In genomic region chr2:240588006-240588655, GRCh38 we compare ENCODE assay signal across 10 cellular contexts. TPM values are rescaled to one million over a fixed set of nuclear protein-coding genes. Genes with fewer than 3 reads are reported as not detected.
A peak's percentile ranks its signal among the peaks of the same experiment; 100 is the strongest.
DNase-seq lines count a peak whose midpoint lies in the region; ATAC-seq, FAIRE-seq and TF ChIP-seq lines count a peak whose summit lies in the region.
"Had no signal": no experiment of that assay in that cellular context is flagged by ENCODE, and none has a peak within 500 bp of the region (broad histone marks: within the 10 kb centered on the region; RNA-seq: fewer than 3 reads in every experiment).

No MANE protein-coding gene starts in this region.

- 82% methylated on average over 10 of the region's 10 CpGs for WGBS in suprapubic skin

- dilution Hi-C loops in keratinocyte (cut with MboI; ENCODE audit: extremely low pct_ligation_motif_present, low sequenced_read_pairs): no loop called here

- H3K4me3 Mint-ChIP-seq in activated CD8-positive, alpha-beta memory T cell treated with anti-CD3 and anti-CD28 coated beads, Interleukin-2, amount 10 ng/mL, durations not matched to agents 7 days and 5 days: peak overlapping the region; percentile 91

- H3K27ac ChIP-seq in keratinocyte (ENCODE audit: control insufficient read depth, insufficient read depth, low read length): no peak overlapping the region
- H3K27ac ChIP-seq in suprapubic skin: no peak overlapping the region
- H3K27ac ChIP-seq in WERI-Rb-1: no peak overlapping the region

- FAIRE-seq in keratinocyte (lab: Jason Lieb, UNC): no peak
- FAIRE-seq: frontal cortex had no signal

- peaks cover 4% of the 10 kb centered on the region for H3K36me3 Mint-ChIP-seq in activated CD8-positive, alpha-beta memory T cell treated with anti-CD3 and anti-CD28 coated beads, Interleukin-2, amount 10 ng/mL, durations not matched to agents 7 days and 5 days

- peaks cover 29% of the 10 kb centered on the region for H3K4me1 ChIP-seq in adipocyte (ENCODE audit: control insufficient read depth, insufficient read depth, low read length)
- peaks cover 22% of the 10 kb centered on the region for H3K4me1 ChIP-seq in keratinocyte (ENCODE audit: control insufficient read depth, extremely low read depth, insufficient read depth, low read length)
- H3K4me1 ChIP-seq in suprapubic skin: peaks cover 40% of the 10 kb centered on the region

- TF ChIP-seq POLR2A in suprapubic skin (IDR thresholded peaks at IDR 0.05): no peak

- H3K4me2 ChIP-seq in keratinocyte (ENCODE audit: control insufficient read depth, extremely low read depth, insufficient read depth, low read depth, low read length): peak overlapping the region; percentile 93

- H3K9me3 Mint-ChIP-seq in activated CD8-positive, alpha-beta memory T cell treated with anti-CD3 and anti-CD28 coated beads, Interleukin-2, amount 10 ng/mL, durations not matched to agents 7 days and 5 days (ENCODE audit: low read depth): no peaks in the 10 kb centered on the region

- no peaks in the 10 kb centered on the region for H3K27me3 Mint-ChIP-seq in activated CD8-positive, alpha-beta memory T cell treated with anti-CD3 and anti-CD28 coated beads, Interleukin-2, amount 10 ng/mL, durations not matched to agents 7 days and 5 days

- DNase-seq in activated CD8-positive, alpha-beta memory T cell treated with anti-CD3 and anti-CD28 coated beads, Interleukin-2, amount 10 ng/mL, durations not matched to agents 7 days and 5 days: no peak
- no peak for DNase-seq in activated CD8-positive, alpha-beta memory T cell treated with anti-CD3 and anti-CD28 coated beads, Interleukin-2, amount 50 U/mL, for 48 hours
- DNase-seq in adipocyte (ENCODE audit: low read depth): no peak
- DNase-seq in keratinocyte (ENCODE audit: low read depth, low spot score): no peak
- DNase-seq in suprapubic skin (ENCODE audit: low spot score in 2 of 2): no peak
- DNase-seq in WERI-Rb-1: no peak
- DNase-seq in cortex of kidney (lab: John Stamatoyannopoulos, UW): no peak
- DNase-seq in NCI-H526 treated with DMSO at 0.1 percent for 48 hours (lab: John Stamatoyannopoulos, UW): no peak
- DNase-seq: NCI-H1436 had no signal

- CTCF ChIA-PET in activated CD8-positive, alpha-beta memory T cell treated with anti-CD3 and anti-CD28 coated beads, Interleukin-2, amount 10 ng/mL, durations not matched to agents 7 days and 5 days (lab: Charles Lee): interaction anchor here (1.3 to 7.0 kb wide), 12 partner anchors 8 to 74 kb away, joined by 3 to 82 read pairs (median 8); partner anchors contain the start of genes ANKMY1, GPR35 and RNPEPL1

- no peak overlapping the region for H3K9ac ChIP-seq in adipocyte (ENCODE audit: low read length)
- no peak overlapping the region for H3K9ac ChIP-seq in keratinocyte (ENCODE audit: control insufficient read depth, extremely low read depth, insufficient read depth, low read length)

- peaks cover 9% of the 10 kb centered on the region for H4K20me1 ChIP-seq in keratinocyte (ENCODE audit: control insufficient read depth, extremely low read depth, insufficient read depth, low read length)

- no peak overlapping the region for H2AFZ ChIP-seq in keratinocyte (ENCODE audit: control insufficient read depth, low read length)

- H3K9me1 ChIP-seq in keratinocyte (ENCODE audit: control insufficient read depth, extremely low read depth, insufficient read depth, low read length): peaks cover 6% of the 10 kb centered on the region

- H3K4me3 ChIP-seq in adipocyte (ENCODE audit: low read length) (peak overlapping the region; percentile 90), keratinocyte (ENCODE audit: control insufficient read depth in 2 of 3, extremely low read depth in 1 of 3, insufficient read depth in 2 of 3, low read depth in 1 of 3, low read length in 3 of 3) (peak overlapping the region; percentile 54 to 85 (median 85)), suprapubic skin (peak overlapping the region; percentile 98), WERI-Rb-1 (ENCODE audit: low read depth, low read length) (no peak overlapping the region)

- no peak for TF ChIP-seq CTCF in keratinocyte (optimal IDR thresholded peaks at IDR 0.05 in 1 of 3, IDR thresholded peaks at IDR 0.05 in 1 of 3, conservative IDR thresholded peaks at IDR 0.05 in 1 of 3; ENCODE audit: extremely low read depth in 1 of 3, insufficient read depth in 2 of 3, low read length in 3 of 3)
- no peak for TF ChIP-seq CTCF in suprapubic skin (IDR thresholded peaks at IDR 0.05)
- TF ChIP-seq CTCF in WERI-Rb-1 (IDR thresholded peaks at IDR 0.05; ENCODE audit: low read depth, low read length): no peak

- peaks cover 41% of the 10 kb centered on the region for H3K4me1 Mint-ChIP-seq in activated CD8-positive, alpha-beta memory T cell treated with anti-CD3 and anti-CD28 coated beads, Interleukin-2, amount 10 ng/mL, durations not matched to agents 7 days and 5 days

- H3K27me3 ChIP-seq in adipocyte (replicated peaks; ENCODE audit: control insufficient read depth, insufficient read depth, low read length): no peaks in the 10 kb centered on the region
- no peaks in the 10 kb centered on the region for H3K27me3 ChIP-seq in keratinocyte (ENCODE audit: control insufficient read depth, extremely low read depth, insufficient read depth, low read length)
- H3K27me3 ChIP-seq in suprapubic skin: no peaks in the 10 kb centered on the region
- H3K27me3 ChIP-seq in WERI-Rb-1 (ENCODE audit: insufficient read depth, low read depth, severe bottlenecking): no peaks in the 10 kb centered on the region

- H3K9me3 ChIP-seq in adipocyte (ENCODE audit: control insufficient read depth, low read length) (no peaks in the 10 kb centered on the region), keratinocyte (ENCODE audit: control insufficient read depth, low read depth, low read length) (no peaks in the 10 kb centered on the region), suprapubic skin (no peaks in the 10 kb centered on the region), WERI-Rb-1 (ENCODE audit: severe bottlenecking) (no peaks in the 10 kb centered on the region)

- H3K79me2 ChIP-seq in keratinocyte (ENCODE audit: control insufficient read depth, insufficient read depth, low read length): peaks cover 67% of the 10 kb centered on the region

- no peak for ATAC-seq in activated CD8-positive, alpha-beta memory T cell treated with anti-CD3 and anti-CD28 coated beads, Interleukin-2, amount 10 ng/mL, durations not matched to agents 7 days and 5 days

- H3K36me3 ChIP-seq in adipocyte (ENCODE audit: control insufficient read depth, insufficient read depth, low read length, severe bottlenecking) (peaks cover 15% of the 10 kb centered on the region), keratinocyte (ENCODE audit: control insufficient read depth in 2 of 2, extremely low read depth in 1 of 2, insufficient read depth in 2 of 2, low read length in 2 of 2) (peaks cover 3 to 10% of the 10 kb centered on the region in 2 experiments), suprapubic skin (peaks cover 32% of the 10 kb centered on the region), WERI-Rb-1 (peaks cover 36% of the 10 kb centered on the region)

- peak overlapping the region; percentile 81 for H3K27ac Mint-ChIP-seq in activated CD8-positive, alpha-beta memory T cell treated with anti-CD3 and anti-CD28 coated beads, Interleukin-2, amount 10 ng/mL, durations not matched to agents 7 days and 5 days

- no peak for TF ChIP-seq EP300 in suprapubic skin (IDR thresholded peaks at IDR 0.05)

RNA-seq across cellular contexts. Expression of gene CAPN10, which starts 1.6 kb away (rescaled TPM):
- total RNA-seq in activated CD8-positive, alpha-beta memory T cell treated with anti-CD3 and anti-CD28 coated beads, Interleukin-2, amount 10 ng/mL, durations not matched to agents 7 days and 5 days: 10 to 100 TPM; 54.0 to 75.8 TPM
- polyA plus RNA-seq in keratinocyte: 6.1 to 11.8 TPM (median 7.1 TPM) in 3 replicates
- 1.8 TPM for polyA plus RNA-seq in keratinocyte (2011; ENCODE audit: low read depth)
- polyA plus RNA-seq in keratinocyte (2011; cell fraction: cytosol; rRNA removed): 2.8 and 6.2 TPM in 2 replicates
- polyA plus RNA-seq in keratinocyte (2011; cell fraction: nucleus; rRNA removed): 25.2 and 31.0 TPM in 2 replicates
- 10.3 and 11.0 TPM in 2 replicates for polyA plus RNA-seq in keratinocyte (2012; ENCODE audit: low replicate concordance)
- polyA minus RNA-seq in keratinocyte: 4.4 to 7.3 TPM (median 4.7 TPM) in 3 replicates
- polyA minus RNA-seq in keratinocyte (2011; cell fraction: cytosol; rRNA and poly(A)+ RNA removed): 2.7 TPM
- 10.9 and 16.0 TPM in 2 replicates for polyA minus RNA-seq in keratinocyte (2011; cell fraction: nucleus; rRNA and poly(A)+ RNA removed)
- total RNA-seq in suprapubic skin: 10 to 100 TPM; 31.3 to 73.6 (median 37.9) TPM

RNA-seq across cellular contexts. Expression of gene RNPEPL1, which starts 19.8 kb away (rescaled TPM):
- 100 to 1,000 TPM; 101 to 152 TPM for total RNA-seq in activated CD8-positive, alpha-beta memory T cell treated with anti-CD3 and anti-CD28 coated beads, Interleukin-2, amount 10 ng/mL, durations not matched to agents 7 days and 5 days
- 3.7 to 10.1 TPM (median 6.5 TPM) in 3 replicates for polyA plus RNA-seq in keratinocyte
- 16.5 TPM for polyA plus RNA-seq in keratinocyte (2011; ENCODE audit: low read depth)
- 7.4 and 17.1 TPM in 2 replicates for polyA plus RNA-seq in keratinocyte (2011; cell fraction: cytosol; rRNA removed)
- polyA plus RNA-seq in keratinocyte (2011; cell fraction: nucleus; rRNA removed): 13.0 and 19.1 TPM in 2 replicates
- polyA plus RNA-seq in keratinocyte (2012; ENCODE audit: low replicate concordance): 17.6 and 23.4 TPM in 2 replicates
- polyA minus RNA-seq in keratinocyte: 8.4 to 59.2 TPM (median 10.9 TPM) in 3 replicates
- 44.5 TPM for polyA minus RNA-seq in keratinocyte (2011; cell fraction: cytosol; rRNA and poly(A)+ RNA removed)
- polyA minus RNA-seq in keratinocyte (2011; cell fraction: nucleus; rRNA and poly(A)+ RNA removed): 13.1 and 14.1 TPM in 2 replicates
- total RNA-seq in suprapubic skin: 100 to 1,000 TPM in 1 of 4 donors, 10 to 100 TPM in 3; 70.8 to 104 (median 72.6) TPM

RNA-seq across cellular contexts. Expression of gene DUSP28, which starts 28.0 kb away (rescaled TPM):
- total RNA-seq in activated CD8-positive, alpha-beta memory T cell treated with anti-CD3 and anti-CD28 coated beads, Interleukin-2, amount 10 ng/mL, durations not matched to agents 7 days and 5 days: 10 to 100 TPM; 10.0 to 10.1 TPM
- 2.8 to 4.4 TPM (median 4.1 TPM) in 3 replicates for polyA plus RNA-seq in keratinocyte
- polyA plus RNA-seq in keratinocyte (2011; ENCODE audit: low read depth): 0.54 TPM
- 3.0 and 5.0 TPM in 2 replicates for polyA plus RNA-seq in keratinocyte (2011; cell fraction: cytosol; rRNA removed)
- polyA plus RNA-seq in keratinocyte (2011; cell fraction: nucleus; rRNA removed): 2.1 and 3.7 TPM in 2 replicates
- 1.9 and 6.3 TPM in 2 replicates for polyA plus RNA-seq in keratinocyte (2012; ENCODE audit: low replicate concordance)
- 0.23 to 1.7 TPM (median 0.42 TPM) in 3 replicates for polyA minus RNA-seq in keratinocyte
- polyA minus RNA-seq in keratinocyte (2011; cell fraction: cytosol; rRNA and poly(A)+ RNA removed): 2.1 TPM
- 0.95 and 1.0 TPM in 2 replicates for polyA minus RNA-seq in keratinocyte (2011; cell fraction: nucleus; rRNA and poly(A)+ RNA removed)
- 10 to 100 TPM in 1 of 4 donors, 1 to 10 TPM in 3; 6.3 to 10.4 (median 8.3) TPM for total RNA-seq in suprapubic skin

RNA-seq across cellular contexts. Expression of gene ANKMY1, which starts 30.3 kb away (rescaled TPM):
- 10 to 100 TPM; 21.3 to 33.5 TPM for total RNA-seq in activated CD8-positive, alpha-beta memory T cell treated with anti-CD3 and anti-CD28 coated beads, Interleukin-2, amount 10 ng/mL, durations not matched to agents 7 days and 5 days
- 2.5 to 5.0 TPM (median 3.3 TPM) in 3 replicates for polyA plus RNA-seq in keratinocyte
- 2.6 TPM for polyA plus RNA-seq in keratinocyte (2011; ENCODE audit: low read depth)
- polyA plus RNA-seq in keratinocyte (2011; cell fraction: cytosol; rRNA removed): 2.6 and 3.9 TPM in 2 replicates
- polyA plus RNA-seq in keratinocyte (2011; cell fraction: nucleus; rRNA removed): 7.7 and 9.9 TPM in 2 replicates
- 3.6 and 4.7 TPM in 2 replicates for polyA plus RNA-seq in keratinocyte (2012; ENCODE audit: low replicate concordance)
- 4.3 to 17.3 TPM (median 7.7 TPM) in 3 replicates for polyA minus RNA-seq in keratinocyte
- polyA minus RNA-seq in keratinocyte (2011; cell fraction: cytosol; rRNA and poly(A)+ RNA removed): 3.5 TPM
- polyA minus RNA-seq in keratinocyte (2011; cell fraction: nucleus; rRNA and poly(A)+ RNA removed): 5.5 and 8.6 TPM in 2 replicates
- 10 to 100 TPM; 12.2 to 52.1 (median 23.0) TPM for total RNA-seq in suprapubic skin

RNA-seq across cellular contexts. Expression of gene GPR35, which starts 37.1 kb away (rescaled TPM):
- 10 to 100 TPM; 14.4 to 35.4 TPM for total RNA-seq in activated CD8-positive, alpha-beta memory T cell treated with anti-CD3 and anti-CD28 coated beads, Interleukin-2, amount 10 ng/mL, durations not matched to agents 7 days and 5 days
- 0.04 to 0.17 TPM (median 0.09 TPM) in 3 replicates for polyA plus RNA-seq in keratinocyte
- polyA plus RNA-seq in keratinocyte (2011; ENCODE audit: low read depth): not detected
- 0.04 and 0.06 TPM in 2 replicates for polyA plus RNA-seq in keratinocyte (2011; cell fraction: cytosol; rRNA removed)
- 0.34 and 0.63 TPM in 2 replicates for polyA plus RNA-seq in keratinocyte (2011; cell fraction: nucleus; rRNA removed)
- polyA plus RNA-seq in keratinocyte (2012; ENCODE audit: low replicate concordance): 0.38 TPM in 1 of 2 replicates, not detected in the other
- polyA minus RNA-seq in keratinocyte: 0.23 TPM in 1 of 3 replicates, not detected in the others
- polyA minus RNA-seq in keratinocyte (2011; cell fraction: cytosol; rRNA and poly(A)+ RNA removed): not detected
- polyA minus RNA-seq in keratinocyte (2011; cell fraction: nucleus; rRNA and poly(A)+ RNA removed): 0.23 and 0.42 TPM in 2 replicates
- total RNA-seq in suprapubic skin: 1 to 10 TPM; 1.4 to 7.5 (median 2.5) TPM
